37 cellular contexts compared by ENCODE assay signal in the genomic region with DNA sequence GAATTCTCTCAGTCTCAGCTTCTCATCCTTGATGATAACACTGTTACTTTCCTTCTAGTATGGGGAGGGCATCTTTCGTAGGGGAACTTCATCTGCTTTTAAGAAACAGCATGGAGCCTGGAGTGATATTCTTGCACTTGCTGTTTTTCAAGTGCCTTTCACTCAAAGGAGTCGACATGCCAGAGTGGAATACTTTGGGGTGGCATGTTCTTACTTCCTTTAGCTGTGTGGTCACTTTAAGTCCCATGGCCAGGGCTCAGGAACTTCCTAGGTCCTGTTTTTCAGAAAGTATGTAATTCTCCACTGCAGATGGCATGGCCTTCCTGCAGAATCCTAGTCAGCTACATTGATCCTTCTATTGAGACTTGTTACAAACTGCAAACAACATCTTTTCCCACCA. TPM values are rescaled to one million over a fixed set of nuclear protein-coding genes. Genes with fewer than 3 reads are reported as not detected.
"Had no signal": no experiment of that assay in that cellular context is flagged by ENCODE, and none has a peak within 500 bp of the region (broad histone marks: within the 10 kb centered on the region; RNA-seq: fewer than 3 reads in every experiment).

No MANE protein-coding gene starts in this region.

- H3K9me3 ChIP-seq: MG63, Peyer's patch had no signal

- H3K27me3 Mint-ChIP-seq: activated naive CD8-positive, alpha-beta T cell treated with anti-CD3 and anti-CD28 coated beads, Interleukin-2, amount 50 U/mL, for 24 hours had no signal

- H3K9me3 Mint-ChIP-seq: activated B cell treated with CpG ODN at 0.5 μM for 24 hours; activated CD4-positive, alpha-beta memory T cell treated with anti-CD3 and anti-CD28 coated beads for 36 hours; activated naive CD4-positive, alpha-beta T cell treated with anti-CD3 and anti-CD28 coated beads, Interleukin-2, amount 10 ng/mL, durations not matched to agents 7 days and 5 days; activated naive CD8-positive, alpha-beta T cell treated with anti-CD3 and anti-CD28 coated beads, Interleukin-2, amount 50 U/mL, for 24 hours; activated T-cell treated with anti-CD3 and anti-CD28 coated beads, Interleukin-2, amount 50 U/mL, for 4 hours; activated T-helper 1 cell treated with anti-CD3 and anti-CD28 coated beads, Interleukin-12 subunit alpha, Interleukin-12 subunit beta, Interleukin-2, Interleukin-4 antibody, amounts not matched to agents 30 ng/mL and 10 ng/mL and 1 ng/mL, durations not matched to agents 14 hours and 24 hours and 36 hours; brain; T-cell had no signal

- H3K27me3 ChIP-seq: MG63, Peyer's patch had no signal

- H3K27ac Mint-ChIP-seq: activated B cell treated with CpG ODN at 0.5 μM for 24 hours; activated CD4-positive, alpha-beta memory T cell treated with anti-CD3 and anti-CD28 coated beads for 36 hours; activated naive CD4-positive, alpha-beta T cell treated with anti-CD3 and anti-CD28 coated beads, Interleukin-2, amount 10 ng/mL, durations not matched to agents 7 days and 5 days; activated naive CD8-positive, alpha-beta T cell; activated naive CD8-positive, alpha-beta T cell treated with anti-CD3 and anti-CD28 coated beads, Interleukin-2, amount 50 U/mL, for 24 hours; activated T-helper 1 cell treated with anti-CD3 and anti-CD28 coated beads, Interleukin-12 subunit alpha, Interleukin-12 subunit beta, Interleukin-2, Interleukin-4 antibody, amounts not matched to agents 30 ng/mL and 10 ng/mL and 1 ng/mL, durations not matched to agents 14 hours and 24 hours and 36 hours; brain; T-cell; T-helper 17 cell had no signal

- H3K4me3 ChIP-seq: K562, MG63, Peyer's patch had no signal

- H3K4me3 Mint-ChIP-seq: activated B cell treated with CpG ODN at 0.5 μM for 24 hours; activated CD4-positive, alpha-beta memory T cell treated with anti-CD3 and anti-CD28 coated beads for 36 hours; activated naive CD4-positive, alpha-beta T cell treated with anti-CD3 and anti-CD28 coated beads, Interleukin-2, amount 10 ng/mL, durations not matched to agents 7 days and 5 days; activated naive CD8-positive, alpha-beta T cell; activated naive CD8-positive, alpha-beta T cell treated with anti-CD3 and anti-CD28 coated beads, Interleukin-2, amount 50 U/mL, for 24 hours; activated T-cell treated with anti-CD3 and anti-CD28 coated beads, Interleukin-2, amount 50 U/mL, for 4 hours; activated T-helper 1 cell treated with anti-CD3 and anti-CD28 coated beads, Interleukin-12 subunit alpha, Interleukin-12 subunit beta, Interleukin-2, Interleukin-4 antibody, amounts not matched to agents 30 ng/mL and 10 ng/mL and 1 ng/mL, durations not matched to agents 14 hours and 24 hours and 36 hours; brain; T-cell; T-helper 17 cell had no signal

- DNase-seq: activated B cell treated with CpG ODN at 0.5 μM for 24 hours; activated CD4-positive, alpha-beta memory T cell treated with anti-CD3 and anti-CD28 coated beads for 36 hours; activated CD4-positive, alpha-beta T cell treated with anti-CD3 and anti-CD28 coated beads for 4 hours; activated CD4-positive, alpha-beta T cell treated with anti-CD3 and anti-CD28 coated beads, Interleukin-2, amount 50 U/mL, for 1 hour; activated CD4-positive, CD25-positive, alpha-beta regulatory T cell treated with anti-CD3 and anti-CD28 coated beads, Interleukin-2, amount 50 U/mL, for 72 hours; activated CD8-positive, alpha-beta memory T cell treated with anti-CD3 and anti-CD28 coated beads, Interleukin-2, amount 50 U/mL, for 4 hours; activated gamma-delta T cell treated with Interleukin-2 at 50 U/mL for 16 hours; activated naive CD4-positive, alpha-beta T cell treated with anti-CD3 and anti-CD28 coated beads, Interleukin-2, amount 10 ng/mL, durations not matched to agents 7 days and 5 days; activated naive CD8-positive, alpha-beta T cell treated with anti-CD3 and anti-CD28 coated beads, Interleukin-2, amount 50 U/mL, for 24 hours; activated T-cell treated with anti-CD3 and anti-CD28 coated beads for 4 hours; activated T-cell treated with anti-CD3 and anti-CD28 coated beads, Interleukin-2, amount 50 U/mL, for 4 hours; anterior cingulate cortex; central memory CD4-positive, alpha-beta T cell; MG63; MV-4-11; NCI-H1092; NCI-H1436 treated with DMSO at 0.1 percent for 48 hours; NCI-H187; NCI-H2029 treated with DMSO at 0.1 percent for 48 hours; NCI-H2107; NCI-H2171; NCI-H510A; NCI-H526; NCI-H748 treated with DMSO at 0.1 percent for 48 hours; NK-92 treated with Interleukin-12 subunit alpha and Interleukin-12 subunit beta, amount 100 ng/mL, for 24 hours; PC-3; Peyer's patch; SIG-M5; T-cell; T-helper 17 cell had no signal

- H3K4me1 Mint-ChIP-seq: activated B cell treated with CpG ODN at 0.5 μM for 24 hours had no signal

- H3K36me3 ChIP-seq: MG63, Peyer's patch had no signal

- H3K36me3 Mint-ChIP-seq: activated CD4-positive, alpha-beta memory T cell treated with anti-CD3 and anti-CD28 coated beads for 36 hours; activated naive CD4-positive, alpha-beta T cell treated with anti-CD3 and anti-CD28 coated beads, Interleukin-2, amount 10 ng/mL, durations not matched to agents 7 days and 5 days; activated naive CD8-positive, alpha-beta T cell; brain; T-cell had no signal

- H3K27ac ChIP-seq: Peyer's patch, RWPE1, VCaP had no signal

- H3K4me1 ChIP-seq: Peyer's patch had no signal

- FAIRE-seq: K562 had no signal

RNA-seq across cellular contexts. Expression of a gene that starts 28.1 kb away (rescaled TPM):
- total RNA-seq: activated B cell treated with CpG ODN at 0.5 μM for 24 hours, SK-MEL-5 had no signal

RNA-seq across cellular contexts. Expression of a gene that starts 51.9 kb away (rescaled TPM):
- total RNA-seq: activated CD4-positive, alpha-beta memory T cell treated with anti-CD3 and anti-CD28 coated beads for 36 hours had no signal
